Comparison of ENCODE assay signal across 14 cellular contexts in the genomic region with DNA sequence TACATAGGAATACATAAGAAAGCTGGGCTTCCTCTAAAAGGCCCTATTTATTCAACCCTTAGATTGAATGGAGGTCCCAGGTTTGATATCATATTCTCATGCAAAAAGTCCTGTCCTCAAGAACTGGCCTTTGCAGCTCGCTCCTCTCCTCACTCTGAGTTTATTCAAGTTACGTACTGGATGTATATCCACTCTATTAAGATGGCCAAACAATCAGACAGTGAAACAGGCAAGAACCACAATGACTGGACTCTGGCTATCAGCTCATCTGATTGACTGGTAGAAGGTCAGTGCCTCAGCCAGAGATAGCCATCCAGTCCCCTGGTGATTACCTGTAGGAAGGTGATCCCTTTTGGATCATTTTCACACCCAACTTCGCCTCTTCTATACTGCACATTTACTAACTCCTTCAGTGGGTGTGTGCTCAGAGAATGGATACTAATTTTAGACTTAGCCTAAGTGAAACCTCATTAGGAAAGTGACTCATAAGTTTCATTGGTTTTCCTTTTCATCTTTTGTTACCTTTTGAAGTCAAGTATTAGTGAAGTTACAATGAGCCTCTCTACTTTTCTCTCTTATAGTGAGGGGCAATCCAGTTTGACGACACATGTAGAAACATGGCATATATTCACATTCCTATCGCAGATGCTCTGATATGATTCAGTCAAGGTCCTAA.
DNase-seq lines count a peak whose midpoint lies in the region; ATAC-seq and TF ChIP-seq lines count a peak whose summit lies in the region.
"Had no signal": no experiment of that assay in that cellular context is flagged by ENCODE, and none has a peak within 500 bp of the region (broad histone marks: within the 10 kb centered on the region; RNA-seq: fewer than 3 reads in every experiment).

No MANE protein-coding gene starts in this region.

- no peak for TF ChIP-seq CTCF in GM10266 (IDR thresholded peaks at IDR 0.05; ENCODE audit: control insufficient read depth, insufficient read depth, low read depth, missing control alignments)

- H3K9me3 ChIP-seq in HAP-1 = no peaks in the 10 kb centered on the region
- H3K9me3 ChIP-seq: ascending aorta, left lung, prostate gland had no signal

- DNase-seq in GM10266 (ENCODE audit: extremely low spot score) = peak; percentile 66
- no peak for DNase-seq in NCI-H1694 treated with DMSO at 0.1 percent for 48 hours (lab: John Stamatoyannopoulos, UW)
- DNase-seq in NCI-H1436 treated with DMSO at 0.1 percent for 48 hours (lab: John Stamatoyannopoulos, UW) = no peak
- no peak for DNase-seq in islet precursor cell
- DNase-seq in HAP-1 (ENCODE audit: low spot score in 2 of 2) = no peak
- DNase-seq: activated CD4-positive, CD25-positive, alpha-beta regulatory T cell treated with anti-CD3 and anti-CD28 coated beads, Interleukin-2, amount 50 U/mL, for 72 hours; left lung had no signal

- in situ Hi-C loops in HAP-1 (cut with MboI; ENCODE audit: low sequenced_read_pairs) = no loop called here

- no peak overlapping the region for H3K4me3 ChIP-seq in HAP-1
- H3K4me3 ChIP-seq: ascending aorta, K562, left lung, PC-9, prostate gland had no signal

- H3K36me3 ChIP-seq in HAP-1 (replicated peaks) = no peaks in the 10 kb centered on the region
- H3K36me3 ChIP-seq: ascending aorta, left lung, prostate gland had no signal

- H3K27me3 ChIP-seq in HAP-1 (ENCODE audit: low read depth) = no peaks in the 10 kb centered on the region
- H3K27me3 ChIP-seq: ascending aorta, left lung had no signal

- H3K4me1 ChIP-seq in HAP-1 = peaks cover 9% of the 10 kb centered on the region
- H3K4me1 ChIP-seq: ascending aorta, left lung, prostate gland had no signal

- ATAC-seq in GM19035 (IDR thresholded peaks at IDR 0.05; ENCODE audit: unreplicated experiment) (peak; percentile 86), HG02763 (IDR thresholded peaks at IDR 0.05; ENCODE audit: unreplicated experiment) (peak; percentile 81), HG03571 (IDR thresholded peaks at IDR 0.05; ENCODE audit: unreplicated experiment) (peak; percentile 81)
- ATAC-seq: K562, left lung had no signal
